In the genomic region with DNA sequence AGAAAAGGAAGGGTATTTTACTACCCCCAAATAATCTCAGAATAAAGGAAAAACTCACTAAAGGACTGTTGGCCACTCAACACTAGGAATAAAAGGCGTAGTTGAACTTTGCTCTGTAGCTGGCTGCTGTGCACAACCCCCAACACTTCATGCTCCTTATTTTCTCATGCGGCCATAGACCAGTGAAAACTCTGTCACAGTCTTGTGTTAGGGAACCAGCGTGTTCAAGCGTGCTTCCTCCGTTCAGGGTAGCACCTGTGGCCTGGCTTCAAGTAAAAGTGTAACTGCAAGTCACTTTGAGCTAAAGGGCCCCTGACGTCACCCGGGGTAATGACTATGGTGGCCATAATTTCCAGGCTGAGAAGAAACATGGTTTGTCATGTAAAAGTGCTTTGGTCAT, we compare ENCODE assay signal across 13 cellular contexts. TPM values are rescaled to one million over a fixed set of nuclear protein-coding genes. Genes with fewer than 3 reads are reported as not detected.
DNase-seq lines count a peak whose midpoint lies in the region; ATAC-seq and TF ChIP-seq lines count a peak whose summit lies in the region.
"Had no signal": no experiment of that assay in that cellular context is flagged by ENCODE, and none has a peak within 500 bp of the region (broad histone marks: within the 10 kb centered on the region; RNA-seq: fewer than 3 reads in every experiment).

No MANE protein-coding gene starts in this region.

- no peaks in the 10 kb centered on the region for H3K27me3 ChIP-seq in tibial nerve
- H3K27me3 ChIP-seq: stomach had no signal

- 81 to 86% methylated on average over 7 of the region's 7 CpGs for WGBS in tibial nerve, 2 donors

- no peaks in the 10 kb centered on the region for H3K9me3 Mint-ChIP-seq in stimulated activated naive CD8-positive, alpha-beta T cell treated with anti-CD3 and anti-CD28 coated beads, Interleukin-15, amount 100 ng/mL, for 72 hours
- no peaks in the 10 kb centered on the region for H3K9me3 Mint-ChIP-seq in type B pancreatic cell
- H3K9me3 Mint-ChIP-seq: dendritic cell treated with granulocyte-macrophage colony-stimulating factor and Interleukin-4, amounts not matched to agents 40 ng/mL and 50 ng/mL, for 4 days had no signal

- no peak overlapping the region for H3K4me3 ChIP-seq in tibial nerve
- H3K4me3 ChIP-seq: A549, stomach had no signal

- H3K27me3 Mint-ChIP-seq in stimulated activated naive CD8-positive, alpha-beta T cell treated with anti-CD3 and anti-CD28 coated beads, Interleukin-15, amount 100 ng/mL, for 72 hours = peaks cover 3% of the 10 kb centered on the region
- no peaks in the 10 kb centered on the region for H3K27me3 Mint-ChIP-seq in type B pancreatic cell
- H3K27me3 Mint-ChIP-seq: dendritic cell treated with granulocyte-macrophage colony-stimulating factor and Interleukin-4, amounts not matched to agents 40 ng/mL and 50 ng/mL, for 4 days had no signal

- no peaks in the 10 kb centered on the region for H3K9me3 ChIP-seq in tibial nerve
- H3K9me3 ChIP-seq: A549, stomach had no signal

- no peak overlapping the region for H3K4me3 Mint-ChIP-seq in stimulated activated naive CD8-positive, alpha-beta T cell treated with anti-CD3 and anti-CD28 coated beads, Interleukin-15, amount 100 ng/mL, for 72 hours
- no peak overlapping the region for H3K4me3 Mint-ChIP-seq in type B pancreatic cell
- H3K4me3 Mint-ChIP-seq: dendritic cell treated with granulocyte-macrophage colony-stimulating factor and Interleukin-4, amounts not matched to agents 40 ng/mL and 50 ng/mL, for 4 days had no signal

- peak; percentile 31 for DNase-seq in stimulated activated naive CD8-positive, alpha-beta T cell treated with anti-CD3 and anti-CD28 coated beads, Interleukin-15, Interleukin-2, amounts not matched to agents 100 U/mL and 50 U/mL, for 24 hours
- DNase-seq in stimulated activated naive CD8-positive, alpha-beta T cell treated with anti-CD3 and anti-CD28 coated beads, Interleukin-15, amount 100 ng/mL, for 72 hours = no peak
- DNase-seq in NAMALWA (ENCODE audit: low spot score) (peak; percentile 98), type B pancreatic cell (ENCODE audit: extremely low spot score, unreplicated experiment) (no peak), tibial nerve (ENCODE audit: low spot score in 2 of 2) (no peak), HCEC 1CT (no peak), cerebellar cortex (ENCODE audit: low spot score) (no peak)
- DNase-seq: NCI-H1092, SIG-M5, stomach had no signal

- no peaks in the 10 kb centered on the region for H3K36me3 Mint-ChIP-seq in type B pancreatic cell

- H3K27ac ChIP-seq in tibial nerve = no peak overlapping the region
- H3K27ac ChIP-seq: A549, stomach had no signal

- H3K4me1 ChIP-seq in tibial nerve = peaks cover 0 to 4% (median 0%) of the 10 kb centered on the region in 4 donors
- H3K4me1 ChIP-seq: A549 had no signal

- TF ChIP-seq CTCF in type B pancreatic cell (conservative IDR thresholded peaks at IDR 0.05) (no peak), tibial nerve (IDR thresholded peaks at IDR 0.05) (no peak)

- no peak overlapping the region for H3K27ac Mint-ChIP-seq in stimulated activated naive CD8-positive, alpha-beta T cell treated with anti-CD3 and anti-CD28 coated beads, Interleukin-15, amount 100 ng/mL, for 72 hours
- peak overlapping the region; percentile 14 for H3K27ac Mint-ChIP-seq in type B pancreatic cell
- H3K27ac Mint-ChIP-seq: dendritic cell treated with granulocyte-macrophage colony-stimulating factor and Interleukin-4, amounts not matched to agents 40 ng/mL and 50 ng/mL, for 4 days had no signal

- no peaks in the 10 kb centered on the region for H3K36me3 ChIP-seq in tibial nerve

- no peak for TF ChIP-seq EP300 in tibial nerve (IDR thresholded peaks at IDR 0.05)

- ATAC-seq in stimulated activated naive CD8-positive, alpha-beta T cell treated with anti-CD3 and anti-CD28 coated beads, Interleukin-15, Interleukin-2, amounts not matched to agents 100 U/mL and 50 U/mL, for 24 hours = peak; percentile 49
- ATAC-seq in stimulated activated naive CD8-positive, alpha-beta T cell treated with anti-CD3 and anti-CD28 coated beads, Interleukin-15, amount 100 ng/mL, for 72 hours = no peak
- peak; percentile 94 for ATAC-seq in HG02840 (IDR thresholded peaks at IDR 0.05; ENCODE audit: low FRiP score, unreplicated experiment)
- ATAC-seq: A549 had no signal

- TF ChIP-seq POLR2A in tibial nerve (IDR thresholded peaks at IDR 0.05) = no peak

- no peaks in the 10 kb centered on the region for H3K4me1 Mint-ChIP-seq in stimulated activated naive CD8-positive, alpha-beta T cell treated with anti-CD3 and anti-CD28 coated beads, Interleukin-15, amount 100 ng/mL, for 72 hours
- peaks cover 3% of the 10 kb centered on the region for H3K4me1 Mint-ChIP-seq in type B pancreatic cell (ENCODE audit: unreplicated experiment)

RNA-seq across cellular contexts. Expression of gene BLNK, which starts 27.0 kb away (rescaled TPM):
- total RNA-seq in type B pancreatic cell (ENCODE audit: low replicate concordance) (21.7 and 59.8 TPM in 2 replicates), tibial nerve (10 to 100 TPM in 2 of 4 donors, 1 to 10 TPM in 1, under 1 TPM in 1; 0.59 to 16.4 (median 6.4) TPM)

RNA-seq across cellular contexts. Expression of gene DNTT, which starts 59.9 kb away (rescaled TPM):
- total RNA-seq in type B pancreatic cell (ENCODE audit: low replicate concordance) (not detected in 2 replicates), tibial nerve (not detected)
- total RNA-seq: stomach had no signal

Comparison
In these comparisons a context has a peak if more than half of its experiments do, and no peak if none do; other contexts are left out.
1. DNase-seq: peak in stimulated activated naive CD8-positive, alpha-beta T cell treated with anti-CD3 and anti-CD28 coated beads, Interleukin-15, Interleukin-2, amounts not matched to agents 100 U/mL and 50 U/mL, for 24 hours (single experiment) and NAMALWA (single experiment); none in stimulated activated naive CD8-positive, alpha-beta T cell treated with anti-CD3 and anti-CD28 coated beads, Interleukin-15, amount 100 ng/mL, for 72 hours (0 of 2), type B pancreatic cell (single experiment), tibial nerve (0 of 2), HCEC 1CT (single experiment) and cerebellar cortex (single experiment).